22 cellular contexts compared by ENCODE assay signal in genomic region chr18:25192065-25192464, GRCh38.
"Had no signal": no experiment of that assay in that cellular context is flagged by ENCODE, and none has a peak within 500 bp of the region (broad histone marks: within the 10 kb centered on the region; RNA-seq: fewer than 3 reads in every experiment).

No MANE protein-coding gene starts in this region.

- H3K9ac ChIP-seq: parathyroid adenoma had no signal

- H3K27me3 ChIP-seq: breast epithelium, right atrium auricular region, tibial nerve had no signal

- DNase-seq: activated CD4-positive, alpha-beta memory T cell treated with anti-CD3 and anti-CD28 coated beads, Interleukin-2, amount 10 ng/mL, durations not matched to agents 7 days and 5 days; activated CD4-positive, alpha-beta T cell treated with anti-CD3 and anti-CD28 coated beads for 4 hours; activated gamma-delta T cell treated with Interleukin-2 at 50 U/mL for 16 hours; activated naive CD8-positive, alpha-beta T cell treated with anti-CD3 and anti-CD28 coated beads, Interleukin-2, amount 50 U/mL, for 24 hours; activated T-cell treated with anti-CD3 and anti-CD28 coated beads, Interleukin-2, amount 50 U/mL, for 4 hours; amygdala; central memory CD4-positive, alpha-beta T cell; endodermal cell; foreskin fibroblast; head of caudate nucleus; hippocampal formation; naive B cell; nephron progenitor cell; occipital lobe; stimulated activated CD4-positive, alpha-beta T cell treated with anti-CD3 and anti-CD28 coated beads, Interleukin-15, amount 100 ng/mL, for 24 hours; stimulated activated naive CD4-positive, alpha-beta T cell had no signal

- H3K79me2 ChIP-seq: parathyroid adenoma had no signal

- H3K36me3 ChIP-seq: breast epithelium, right atrium auricular region, tibial nerve had no signal

- H2AFZ ChIP-seq: parathyroid adenoma had no signal

- H3K4me1 ChIP-seq: breast epithelium, right atrium auricular region, tibial nerve had no signal

- H3K9me3 ChIP-seq: breast epithelium, right atrium auricular region, tibial nerve had no signal

- ATAC-seq: activated naive CD8-positive, alpha-beta T cell treated with anti-CD3 and anti-CD28 coated beads, Interleukin-2, amount 50 U/mL, for 24 hours; activated T-cell treated with anti-CD3 and anti-CD28 coated beads, Interleukin-2, amount 50 U/mL, for 4 hours; activated T-helper 17 cell treated with anti-CD3 and anti-CD28 coated beads, Interleukin-2, amount 50 U/mL, for 72 hours; esophagus mucosa had no signal

- H3K27ac ChIP-seq: breast epithelium, parathyroid adenoma, right atrium auricular region, tibial nerve had no signal

- H3K4me3 ChIP-seq: breast epithelium, right atrium auricular region, tibial nerve had no signal
